ENCODE assay signal across 1 cellular context in genomic region chr20:41029150-41029872, GRCh38.
TF ChIP-seq lines count a peak whose summit lies in the region.

No MANE protein-coding gene starts in this region.

TF ChIP-seq in GM12878, 131 proteins besides CTCF, POLR2A, EP300 and RAD21 (continued from another document and continues in another):
- TF ChIP-seq, protein P1, sequence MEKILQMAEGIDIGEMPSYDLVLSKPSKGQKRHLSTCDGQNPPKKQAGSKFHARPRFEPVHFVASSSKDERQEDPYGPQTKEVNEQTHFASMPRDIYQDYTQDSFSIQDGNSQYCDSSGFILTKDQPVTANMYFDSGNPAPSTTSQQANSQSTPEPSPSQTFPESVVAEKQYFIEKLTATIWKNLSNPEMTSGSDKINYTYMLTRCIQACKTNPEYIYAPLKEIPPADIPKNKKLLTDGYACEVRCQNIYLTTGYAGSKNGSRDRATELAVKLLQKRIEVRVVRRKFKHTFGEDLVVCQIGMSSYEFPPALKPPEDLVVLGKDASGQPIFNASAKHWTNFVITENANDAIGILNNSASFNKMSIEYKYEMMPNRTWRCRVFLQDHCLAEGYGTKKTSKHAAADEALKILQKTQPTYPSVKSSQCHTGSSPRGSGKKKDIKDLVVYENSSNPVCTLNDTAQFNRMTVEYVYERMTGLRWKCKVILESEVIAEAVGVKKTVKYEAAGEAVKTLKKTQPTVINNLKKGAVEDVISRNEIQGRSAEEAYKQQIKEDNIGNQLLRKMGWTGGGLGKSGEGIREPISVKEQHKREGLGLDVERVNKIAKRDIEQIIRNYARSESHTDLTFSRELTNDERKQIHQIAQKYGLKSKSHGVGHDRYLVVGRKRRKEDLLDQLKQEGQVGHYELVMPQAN (conservative IDR thresholded peaks at IDR 0.05): no peak
- TF ChIP-seq PML (IDR thresholded peaks at IDR 0.05; ENCODE audit: low read length) (0 out of 2 replicates have a peak, but pooled peaks have one; percentile 15), MTA3 (IDR thresholded peaks at IDR 0.05; ENCODE audit: borderline replicate concordance, low read length) (no peak), SMARCA5 (IDR thresholded peaks at IDR 0.05) (no peak), ZNF384 (IDR thresholded peaks at IDR 0.05; ENCODE audit: borderline replicate concordance, low read depth, low read length) (no peak), IKZF1 (conservative IDR thresholded peaks at IDR 0.05) (no peak), HDGF (IDR thresholded peaks at IDR 0.05) (peak; percentile 94), SP1 (IDR thresholded peaks at IDR 0.05; ENCODE audit: low read depth, low read length) (no peak), SMAD5 (IDR thresholded peaks at IDR 0.05; ENCODE audit: low read depth) (no peak; the same call in 1 of the 2 replicates), FOXK2 (IDR thresholded peaks at IDR 0.05) (no peak), PKNOX1 (IDR thresholded peaks at IDR 0.05) (no peak), ATF7 (IDR thresholded peaks at IDR 0.05; ENCODE audit: low read depth) (no peak), NBN (IDR thresholded peaks at IDR 0.05) (no peak), STAT1 (conservative IDR thresholded peaks at IDR 0.05) (no peak), CEBPZ (IDR thresholded peaks at IDR 0.05; ENCODE audit: low read depth, low read length) (no peak), CHD4 (IDR thresholded peaks at IDR 0.05) (no peak), MTA2 (IDR thresholded peaks at IDR 0.05; ENCODE audit: low read depth) (no peak), NR2C1 (IDR thresholded peaks at IDR 0.05) (no peak), NFYA (IDR thresholded peaks at IDR 0.05; ENCODE audit: borderline replicate concordance, low read depth, low read length) (no peak), CREB1 (IDR thresholded peaks at IDR 0.05; ENCODE audit: low read depth) (0 out of 2 replicates have a peak, but pooled peaks have one; percentile 1), YY1 (IDR thresholded peaks at IDR 0.05; ENCODE audit: low read depth, low read length) (peak; percentile 59), GATAD2B (conservative IDR thresholded peaks at IDR 0.05; ENCODE audit: low read depth) (peak; percentile 51), ESRRA (IDR thresholded peaks at IDR 0.05; ENCODE audit: low read length) (no peak), ZBED1 (IDR thresholded peaks at IDR 0.05; ENCODE audit: borderline replicate concordance) (no peak), CBX3 (IDR thresholded peaks at IDR 0.05; ENCODE audit: borderline replicate concordance, low read depth) (no peak), SUPT20H (IDR thresholded peaks at IDR 0.05; ENCODE audit: borderline replicate concordance, control insufficient read depth, low read depth, low read length) (no peak), ATF3 (IDR thresholded peaks at IDR 0.05; ENCODE audit: borderline replicate concordance, extremely low read depth, low read depth, low read length) (no peak), MEF2B (IDR thresholded peaks at IDR 0.05; ENCODE audit: partially characterized antibody, poor library complexity, severe bottlenecking) (no peak), TBL1XR1 (IDR thresholded peaks at IDR 0.05; ENCODE audit: low read depth, low read length) (no peak), KLF5 (IDR thresholded peaks at IDR 0.05; ENCODE audit: partially characterized antibody) (no peak), MXI1 (IDR thresholded peaks at IDR 0.05; ENCODE audit: low read depth, low read length) (no peak), BCL11A (IDR thresholded peaks at IDR 0.05; ENCODE audit: low read depth, low read length) (no peak), NFXL1 (IDR thresholded peaks at IDR 0.05; ENCODE audit: borderline replicate concordance) (0 out of 2 replicates have a peak, but pooled peaks have one; percentile 13), CHD2 (IDR thresholded peaks at IDR 0.05; ENCODE audit: borderline replicate concordance, low read depth, low read length) (no peak), ZNF217 (IDR thresholded peaks at IDR 0.05) (no peak), CHD1 (IDR thresholded peaks at IDR 0.05; ENCODE audit: low read depth, low read length) (no peak), IKZF2 (IDR thresholded peaks at IDR 0.05) (no peak), SRF (IDR thresholded peaks at IDR 0.05; ENCODE audit: low read depth in 2 of 2, low read length in 2 of 2) (no peak), ATF2 (IDR thresholded peaks at IDR 0.05; ENCODE audit: low read length) (no peak), PAX8 (IDR thresholded peaks at IDR 0.05) (no peak), LARP7 (IDR thresholded peaks at IDR 0.05) (peak; percentile 38; the same call in 1 of the 2 replicates), FOS (IDR thresholded peaks at IDR 0.05; ENCODE audit: borderline replicate concordance, extremely low read depth, insufficient read length) (no peak)
- TF ChIP-seq, protein P2, sequence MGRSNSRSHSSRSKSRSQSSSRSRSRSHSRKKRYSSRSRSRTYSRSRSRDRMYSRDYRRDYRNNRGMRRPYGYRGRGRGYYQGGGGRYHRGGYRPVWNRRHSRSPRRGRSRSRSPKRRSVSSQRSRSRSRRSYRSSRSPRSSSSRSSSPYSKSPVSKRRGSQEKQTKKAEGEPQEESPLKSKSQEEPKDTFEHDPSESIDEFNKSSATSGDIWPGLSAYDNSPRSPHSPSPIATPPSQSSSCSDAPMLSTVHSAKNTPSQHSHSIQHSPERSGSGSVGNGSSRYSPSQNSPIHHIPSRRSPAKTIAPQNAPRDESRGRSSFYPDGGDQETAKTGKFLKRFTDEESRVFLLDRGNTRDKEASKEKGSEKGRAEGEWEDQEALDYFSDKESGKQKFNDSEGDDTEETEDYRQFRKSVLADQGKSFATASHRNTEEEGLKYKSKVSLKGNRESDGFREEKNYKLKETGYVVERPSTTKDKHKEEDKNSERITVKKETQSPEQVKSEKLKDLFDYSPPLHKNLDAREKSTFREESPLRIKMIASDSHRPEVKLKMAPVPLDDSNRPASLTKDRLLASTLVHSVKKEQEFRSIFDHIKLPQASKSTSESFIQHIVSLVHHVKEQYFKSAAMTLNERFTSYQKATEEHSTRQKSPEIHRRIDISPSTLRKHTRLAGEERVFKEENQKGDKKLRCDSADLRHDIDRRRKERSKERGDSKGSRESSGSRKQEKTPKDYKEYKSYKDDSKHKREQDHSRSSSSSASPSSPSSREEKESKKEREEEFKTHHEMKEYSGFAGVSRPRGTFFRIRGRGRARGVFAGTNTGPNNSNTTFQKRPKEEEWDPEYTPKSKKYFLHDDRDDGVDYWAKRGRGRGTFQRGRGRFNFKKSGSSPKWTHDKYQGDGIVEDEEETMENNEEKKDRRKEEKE (IDR thresholded peaks at IDR 0.05): no peak
- TF ChIP-seq, protein P3, sequence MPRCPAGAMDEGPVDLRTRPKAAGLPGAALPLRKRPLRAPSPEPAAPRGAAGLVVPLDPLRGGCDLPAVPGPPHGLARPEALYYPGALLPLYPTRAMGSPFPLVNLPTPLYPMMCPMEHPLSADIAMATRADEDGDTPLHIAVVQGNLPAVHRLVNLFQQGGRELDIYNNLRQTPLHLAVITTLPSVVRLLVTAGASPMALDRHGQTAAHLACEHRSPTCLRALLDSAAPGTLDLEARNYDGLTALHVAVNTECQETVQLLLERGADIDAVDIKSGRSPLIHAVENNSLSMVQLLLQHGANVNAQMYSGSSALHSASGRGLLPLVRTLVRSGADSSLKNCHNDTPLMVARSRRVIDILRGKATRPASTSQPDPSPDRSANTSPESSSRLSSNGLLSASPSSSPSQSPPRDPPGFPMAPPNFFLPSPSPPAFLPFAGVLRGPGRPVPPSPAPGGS (IDR thresholded peaks at IDR 0.05; ENCODE audit: borderline replicate concordance, insufficient read depth, low read depth, low read length, poor library complexity, severe bottlenecking): no peak
- TF ChIP-seq, protein P4, sequence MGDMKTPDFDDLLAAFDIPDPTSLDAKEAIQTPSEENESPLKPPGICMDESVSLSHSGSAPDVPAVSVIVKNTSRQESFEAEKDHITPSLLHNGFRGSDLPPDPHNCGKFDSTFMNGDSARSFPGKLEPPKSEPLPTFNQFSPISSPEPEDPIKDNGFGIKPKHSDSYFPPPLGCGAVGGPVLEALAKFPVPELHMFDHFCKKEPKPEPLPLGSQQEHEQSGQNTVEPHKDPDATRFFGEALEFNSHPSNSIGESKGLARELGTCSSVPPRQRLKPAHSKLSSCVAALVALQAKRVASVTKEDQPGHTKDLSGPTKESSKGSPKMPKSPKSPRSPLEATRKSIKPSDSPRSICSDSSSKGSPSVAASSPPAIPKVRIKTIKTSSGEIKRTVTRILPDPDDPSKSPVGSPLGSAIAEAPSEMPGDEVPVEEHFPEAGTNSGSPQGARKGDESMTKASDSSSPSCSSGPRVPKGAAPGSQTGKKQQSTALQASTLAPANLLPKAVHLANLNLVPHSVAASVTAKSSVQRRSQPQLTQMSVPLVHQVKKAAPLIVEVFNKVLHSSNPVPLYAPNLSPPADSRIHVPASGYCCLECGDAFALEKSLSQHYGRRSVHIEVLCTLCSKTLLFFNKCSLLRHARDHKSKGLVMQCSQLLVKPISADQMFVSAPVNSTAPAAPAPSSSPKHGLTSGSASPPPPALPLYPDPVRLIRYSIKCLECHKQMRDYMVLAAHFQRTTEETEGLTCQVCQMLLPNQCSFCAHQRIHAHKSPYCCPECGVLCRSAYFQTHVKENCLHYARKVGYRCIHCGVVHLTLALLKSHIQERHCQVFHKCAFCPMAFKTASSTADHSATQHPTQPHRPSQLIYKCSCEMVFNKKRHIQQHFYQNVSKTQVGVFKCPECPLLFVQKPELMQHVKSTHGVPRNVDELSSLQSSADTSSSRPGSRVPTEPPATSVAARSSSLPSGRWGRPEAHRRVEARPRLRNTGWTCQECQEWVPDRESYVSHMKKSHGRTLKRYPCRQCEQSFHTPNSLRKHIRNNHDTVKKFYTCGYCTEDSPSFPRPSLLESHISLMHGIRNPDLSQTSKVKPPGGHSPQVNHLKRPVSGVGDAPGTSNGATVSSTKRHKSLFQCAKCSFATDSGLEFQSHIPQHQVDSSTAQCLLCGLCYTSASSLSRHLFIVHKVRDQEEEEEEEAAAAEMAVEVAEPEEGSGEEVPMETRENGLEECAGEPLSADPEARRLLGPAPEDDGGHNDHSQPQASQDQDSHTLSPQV (IDR thresholded peaks at IDR 0.05): no peak
- TF ChIP-seq, protein P5, sequence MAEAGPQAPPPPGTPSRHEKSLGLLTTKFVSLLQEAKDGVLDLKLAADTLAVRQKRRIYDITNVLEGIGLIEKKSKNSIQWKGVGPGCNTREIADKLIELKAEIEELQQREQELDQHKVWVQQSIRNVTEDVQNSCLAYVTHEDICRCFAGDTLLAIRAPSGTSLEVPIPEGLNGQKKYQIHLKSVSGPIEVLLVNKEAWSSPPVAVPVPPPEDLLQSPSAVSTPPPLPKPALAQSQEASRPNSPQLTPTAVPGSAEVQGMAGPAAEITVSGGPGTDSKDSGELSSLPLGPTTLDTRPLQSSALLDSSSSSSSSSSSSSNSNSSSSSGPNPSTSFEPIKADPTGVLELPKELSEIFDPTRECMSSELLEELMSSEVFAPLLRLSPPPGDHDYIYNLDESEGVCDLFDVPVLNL (IDR thresholded peaks at IDR 0.05; ENCODE audit: low read depth, low read length): no peak
- TF ChIP-seq, protein P6, sequence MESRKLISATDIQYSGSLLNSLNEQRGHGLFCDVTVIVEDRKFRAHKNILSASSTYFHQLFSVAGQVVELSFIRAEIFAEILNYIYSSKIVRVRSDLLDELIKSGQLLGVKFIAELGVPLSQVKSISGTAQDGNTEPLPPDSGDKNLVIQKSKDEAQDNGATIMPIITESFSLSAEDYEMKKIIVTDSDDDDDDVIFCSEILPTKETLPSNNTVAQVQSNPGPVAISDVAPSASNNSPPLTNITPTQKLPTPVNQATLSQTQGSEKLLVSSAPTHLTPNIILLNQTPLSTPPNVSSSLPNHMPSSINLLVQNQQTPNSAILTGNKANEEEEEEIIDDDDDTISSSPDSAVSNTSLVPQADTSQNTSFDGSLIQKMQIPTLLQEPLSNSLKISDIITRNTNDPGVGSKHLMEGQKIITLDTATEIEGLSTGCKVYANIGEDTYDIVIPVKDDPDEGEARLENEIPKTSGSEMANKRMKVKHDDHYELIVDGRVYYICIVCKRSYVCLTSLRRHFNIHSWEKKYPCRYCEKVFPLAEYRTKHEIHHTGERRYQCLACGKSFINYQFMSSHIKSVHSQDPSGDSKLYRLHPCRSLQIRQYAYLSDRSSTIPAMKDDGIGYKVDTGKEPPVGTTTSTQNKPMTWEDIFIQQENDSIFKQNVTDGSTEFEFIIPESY (IDR thresholded peaks at IDR 0.05): no peak
